Comparison of ENCODE assay signal across 28 cellular contexts in the genomic region with DNA sequence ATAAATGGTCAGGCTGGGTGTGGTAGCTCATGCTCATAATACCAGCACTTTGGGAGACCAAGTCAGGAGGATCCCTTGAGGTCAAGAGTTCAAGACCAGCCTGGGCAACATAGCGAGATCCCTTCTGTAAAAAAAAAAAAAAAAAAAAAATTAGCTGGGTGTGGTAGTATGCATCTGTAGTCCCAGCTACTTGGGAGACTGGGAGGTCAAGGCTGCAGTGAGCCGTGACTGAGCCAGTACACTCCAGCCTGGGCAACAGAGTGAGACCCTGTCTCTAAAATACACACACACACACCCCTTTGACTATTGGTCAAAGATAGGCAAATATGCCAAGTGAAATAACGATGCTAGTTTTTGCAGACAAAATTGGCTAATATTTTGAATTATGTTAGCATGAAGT.
"Had no signal": no experiment of that assay in that cellular context is flagged by ENCODE, and none has a peak within 500 bp of the region (broad histone marks: within the 10 kb centered on the region; RNA-seq: fewer than 3 reads in every experiment).

No MANE protein-coding gene starts in this region.

- ATAC-seq: effector memory CD8-positive, alpha-beta T cell; esophagus mucosa; gastrocnemius medialis; heart right ventricle; left cardiac atrium; left lung; left ventricle myocardium superior; lower lobe of right lung; mucosa of descending colon had no signal

- H3K36me3 Mint-ChIP-seq: naive B cell had no signal

- DNase-seq: colonic mucosa; cortex of kidney; effector CD8-positive, alpha-beta T cell; effector memory CD8-positive, alpha-beta T cell; endodermal cell; erythroblast; esophagus squamous epithelium; foreskin fibroblast; foreskin melanocyte; gastrocnemius medialis; glutamatergic neuron; head of caudate nucleus; heart right ventricle; hippocampal formation; left cardiac atrium; left lung; left ventricle myocardium superior; lower lobe of right lung; mesenchymal stem cell; mucosa of descending colon; naive B cell had no signal

- H3K9me3 Mint-ChIP-seq: dendritic cell treated with granulocyte-macrophage colony-stimulating factor and Interleukin-4, amounts not matched to agents 40 ng/mL and 50 ng/mL, for 4 days; effector memory CD8-positive, alpha-beta T cell; mesothelial cell of epicardium; naive B cell had no signal

- H3K9me3 ChIP-seq: colonic mucosa, esophagus squamous epithelium, gastrocnemius medialis, heart right ventricle, left lung, lower lobe of right lung, mucosa of descending colon had no signal

- H3K4me1 ChIP-seq: colonic mucosa, gastrocnemius medialis, heart right ventricle, left lung, lower lobe of right lung had no signal

- H3K27ac ChIP-seq: colonic mucosa, epithelial cell of prostate, esophagus squamous epithelium, gastrocnemius medialis, heart right ventricle, left lung, lower lobe of right lung had no signal

- H3K4me3 ChIP-seq: colonic mucosa, esophagus squamous epithelium, gastrocnemius medialis, heart right ventricle, left lung, lower lobe of right lung, mucosa of descending colon had no signal

- H3K36me3 ChIP-seq: colonic mucosa, esophagus squamous epithelium, gastrocnemius medialis, heart right ventricle, left lung, lower lobe of right lung had no signal

- H3K27ac Mint-ChIP-seq: dendritic cell treated with granulocyte-macrophage colony-stimulating factor and Interleukin-4, amounts not matched to agents 40 ng/mL and 50 ng/mL, for 4 days; effector memory CD8-positive, alpha-beta T cell; endodermal cell had no signal

- H3K4me3 Mint-ChIP-seq: dendritic cell treated with granulocyte-macrophage colony-stimulating factor and Interleukin-4, amounts not matched to agents 40 ng/mL and 50 ng/mL, for 4 days; effector memory CD8-positive, alpha-beta T cell; endodermal cell; mesothelial cell of epicardium; naive B cell had no signal

- H3K27me3 Mint-ChIP-seq: dendritic cell treated with granulocyte-macrophage colony-stimulating factor and Interleukin-4, amounts not matched to agents 40 ng/mL and 50 ng/mL, for 4 days had no signal

- FAIRE-seq: endometrium, islet of Langerhans, keratinocyte had no signal

- H3K27me3 ChIP-seq: colonic mucosa, esophagus squamous epithelium, gastrocnemius medialis, heart right ventricle, left lung had no signal
